Comparison of ENCODE assay signal across 12 cellular contexts in genomic region chr19:341386-342127, GRCh38. TPM values are rescaled to one million over a fixed set of nuclear protein-coding genes. Genes with fewer than 3 reads are reported as not detected.
A peak's percentile ranks its signal among the peaks of the same experiment; 100 is the strongest.
DNase-seq lines count a peak whose midpoint lies in the region; ATAC-seq and TF ChIP-seq lines count a peak whose summit lies in the region.
"Had no signal": no experiment of that assay in that cellular context is flagged by ENCODE, and none has a peak within 500 bp of the region (broad histone marks: within the 10 kb centered on the region; RNA-seq: fewer than 3 reads in every experiment).

No MANE protein-coding gene starts in this region.

- ATAC-seq in heart left ventricle (no peak), left ventricle myocardium superior (no peak), naive B cell (ENCODE audit: low read depth in 2 of 2) (no peak), upper lobe of right lung (no peak), GM19463 (IDR thresholded peaks at IDR 0.05; ENCODE audit: unreplicated experiment) (no peak)

- H3K36me3 Mint-ChIP-seq in naive B cell: peaks cover 0 to 15% of the 10 kb centered on the region in 2 donors

- H3K79me2 ChIP-seq in mammary epithelial cell (ENCODE audit: insufficient read depth, low read length): peaks cover 74% of the 10 kb centered on the region

- in situ Hi-C loops in mammary epithelial cell (cut with MboI; ENCODE audit: low sequenced_read_pairs in 2 of 2): no loop called here

- H3K27ac ChIP-seq in heart left ventricle: peak overlapping the region; percentile 39 to 90 (median 86)
- no peak overlapping the region for H3K27ac ChIP-seq in mammary epithelial cell (ENCODE audit: insufficient read depth, low read depth, low read length)
- H3K27ac ChIP-seq in upper lobe of right lung: no peak overlapping the region

- no peak for TF ChIP-seq POLR2A in heart left ventricle (IDR thresholded peaks at IDR 0.05)

- peaks cover 0 to 5% (median 0%) of the 10 kb centered on the region in 9 donors for H3K36me3 ChIP-seq in heart left ventricle
- no peaks in the 10 kb centered on the region for H3K36me3 ChIP-seq in mammary epithelial cell (ENCODE audit: insufficient read depth, low read length)
- no peaks in the 10 kb centered on the region for H3K36me3 ChIP-seq in upper lobe of right lung

- peaks cover 53 to 67% (median 57%) of the 10 kb centered on the region in 3 donors for H3K4me1 Mint-ChIP-seq in naive B cell

- no peak overlapping the region for H2AFZ ChIP-seq in mammary epithelial cell (ENCODE audit: low read depth, low read length)

- H4K20me1 ChIP-seq in mammary epithelial cell (ENCODE audit: insufficient read depth, low read length): no peaks in the 10 kb centered on the region

- TF ChIP-seq CTCF in heart left ventricle (IDR thresholded peaks at IDR 0.05) (no peak), mammary epithelial cell (conservative IDR thresholded peaks at IDR 0.05 in 1 of 2, IDR thresholded peaks at IDR 0.05 in 1 of 2; ENCODE audit: extremely low read depth in 1 of 2, insufficient read depth in 1 of 2, low read depth in 1 of 2, low read length in 2 of 2) (no peak), upper lobe of right lung (IDR thresholded peaks at IDR 0.05) (no peak)

- H3K9me3 ChIP-seq in heart left ventricle (no peaks in the 10 kb centered on the region), mammary epithelial cell (replicated peaks; ENCODE audit: insufficient read depth, low read length) (no peaks in the 10 kb centered on the region), upper lobe of right lung (no peaks in the 10 kb centered on the region)

- peak overlapping the region in 10 of 12 donors; percentile 11 to 98 (median 84) for H3K4me3 ChIP-seq in heart left ventricle
- H3K4me3 ChIP-seq in mammary epithelial cell (replicated peaks in 1 of 3; ENCODE audit: insufficient read depth in 1 of 3, low read depth in 2 of 3, low read length in 3 of 3): no peak overlapping the region
- peak overlapping the region; percentile 79 for H3K4me3 ChIP-seq in upper lobe of right lung

- H3K4me2 ChIP-seq in mammary epithelial cell (ENCODE audit: insufficient read depth, low read depth, low read length): peak overlapping the region; percentile 97

- DNase-seq in heart left ventricle (no peak), left ventricle myocardium superior (no peak), mammary epithelial cell (no peak), naive B cell (no peak), upper lobe of right lung (no peak), GM03348 (ENCODE audit: low spot score) (no peak), A172 (ENCODE audit: low spot score) (no peak)
- DNase-seq: activated effector memory CD4-positive, alpha-beta T cell treated with Interleukin-2 at 50 U/mL for 16 hours; effector CD8-positive, alpha-beta T cell; NCI-H1417; occipital lobe had no signal

- H3K4me3 Mint-ChIP-seq in naive B cell: peak overlapping the region in 6 of 8 donors; percentile 12 to 87 (median 70)

- H3K27me3 Mint-ChIP-seq in naive B cell: peaks cover 0 to 6% (median 0%) of the 10 kb centered on the region in 3 donors

- BruUV-seq in mammary epithelial cell (replicated peaks; lab: Mats Ljungman, UMichigan): no TSS peak

- dilution Hi-C loops in mammary epithelial cell (cut with HindIII; ENCODE audit: low sequenced_read_pairs): loop anchor here (5.0 kb wide), 3 partner anchors 34 to 121 kb away; partner anchors contain the start of gene SHC2

- WGBS in heart left ventricle, 4 donors: 58 to 73% (median 61%) methylated on average over 12 of the region's 12 CpGs
- 88% methylated on average over 10 of the region's 12 CpGs for WGBS in mammary epithelial cell (ENCODE audit: low coverage, missing lambda C conversion rate)

- CTCF ChIA-PET in mammary epithelial cell (lab: Charles Lee; ENCODE audit: low non-redundant PET): no interaction called here

- H3K9ac ChIP-seq in mammary epithelial cell (ENCODE audit: insufficient read depth, low read length): no peak overlapping the region

- H3K27me3 ChIP-seq in heart left ventricle (no peaks in the 10 kb centered on the region), mammary epithelial cell (ENCODE audit: insufficient read depth, low read length) (no peaks in the 10 kb centered on the region), upper lobe of right lung (no peaks in the 10 kb centered on the region)

- H3K27ac Mint-ChIP-seq in naive B cell: peak overlapping the region in 5 of 6 donors; percentile 26 to 86 (median 38)

- peaks cover 0 to 4% (median 0%) of the 10 kb centered on the region in 7 donors for H3K9me3 Mint-ChIP-seq in naive B cell

- intact Hi-C loops in heart left ventricle (cut with DNase I) (loop anchor here in 1 of 10 donors (2.0 kb wide), 1 partner anchor 31 kb away; no protein-coding TSS in a partner anchor), left ventricle myocardium superior (cut with micrococcal nuclease) (no loop called here), mammary epithelial cell (cut with micrococcal nuclease) (loop anchor here (2.0 to 5.0 kb wide), 2 partner anchors 49 to 145 kb away; partner anchors contain the start of gene PLPP2), upper lobe of right lung (cut with DNase I) (no loop called here)

- H3K4me1 ChIP-seq in heart left ventricle (peaks cover 0 to 51% (median 31%) of the 10 kb centered on the region in 12 donors), mammary epithelial cell (ENCODE audit: insufficient read depth, low read length) (peaks cover 23% of the 10 kb centered on the region), upper lobe of right lung (peaks cover 33% of the 10 kb centered on the region)

RNA-seq across cellular contexts. Expression of gene MIER2, which starts 3.0 kb away (rescaled TPM):
- total RNA-seq in heart left ventricle (10 to 100 TPM; 15.7 to 30.3 (median 19.5) TPM), left ventricle myocardium superior (20.0 TPM), mammary epithelial cell (10 to 100 TPM; 17.8 to 41.6 TPM), upper lobe of right lung (43.1 TPM)
- polyA plus RNA-seq in heart left ventricle (10 to 100 TPM; 18.7 to 22.2 TPM), mammary epithelial cell (18.0 TPM), naive B cell (ENCODE audit: low read depth in 6 of 6) (1 to 10 TPM; 2.4 to 5.1 (median 3.9) TPM)
- polyA minus RNA-seq in mammary epithelial cell: 102 TPM
- 11.9 and 23.2 TPM in 2 replicates for total RNA-seq in A172 (2014; rRNA removed; shearing (Covaris generic))

RNA-seq across cellular contexts. Expression of gene PLPP2, which starts 50.4 kb away (rescaled TPM):
- total RNA-seq in heart left ventricle (1 to 10 TPM in 4 of 9 donors, under 1 TPM in 5; 0.09 to 4.1 (median 1.00) TPM), left ventricle myocardium superior (0.27 TPM), mammary epithelial cell (10 to 100 TPM; 12.8 to 42.8 TPM), upper lobe of right lung (5.7 TPM)
- polyA plus RNA-seq in heart left ventricle (under 1 TPM; 0.54 to 0.99 TPM), mammary epithelial cell (45.7 TPM), naive B cell (ENCODE audit: low read depth in 6 of 6) (not detected)
- polyA minus RNA-seq in mammary epithelial cell: 42.9 TPM
- 176 and 203 TPM in 2 replicates for total RNA-seq in A172 (2014; rRNA removed; shearing (Covaris generic))

Comparison
In these comparisons a context has a peak if more than half of its experiments do, and no peak if none do; other contexts are left out.
1. H3K27ac ChIP-seq: peak in heart left ventricle (12 of 12); none in mammary epithelial cell (single experiment) and upper lobe of right lung (single experiment).
2. H3K4me3 ChIP-seq: peak in heart left ventricle (10 of 12) and upper lobe of right lung (single experiment); none in mammary epithelial cell (0 of 3).